Comparison of ENCODE assay signal across 25 cellular contexts in genomic region chr18:75179819-75180600, GRCh38.
"Had no signal": no experiment of that assay in that cellular context is flagged by ENCODE, and none has a peak within 500 bp of the region (broad histone marks: within the 10 kb centered on the region; RNA-seq: fewer than 3 reads in every experiment).

No MANE protein-coding gene starts in this region.

- DNase-seq: cortex of kidney; dorsolateral prefrontal cortex; effector CD8-positive, alpha-beta T cell; esophagus squamous epithelium; foreskin fibroblast; kidney; left cardiac atrium; left ventricle myocardium inferior; lower lobe of right lung; natural killer cell; nucleus accumbens; ovary; sigmoid colon; stimulated activated CD4-positive, alpha-beta T cell treated with anti-CD3 and anti-CD28 coated beads, Interleukin-2, amount 100 ng/mL, for 24 hours; stimulated activated CD4-positive, alpha-beta T cell treated with anti-CD3 and anti-CD28 coated beads, Interleukin-4, amount 100 ng/mL, for 4 hours; stimulated activated naive B cell treated with anti-CD40 and anti-IgM and Interleukin-4, amounts not matched to agents 10 μg/mL and 1 μg/mL and 100 μg/mL, for 72 hours; stimulated activated naive CD8-positive, alpha-beta T cell treated with anti-CD3 and anti-CD28 coated beads, Interleukin-15, amount 100 ng/mL, for 72 hours; testis; transverse colon had no signal

- H3K9me3 Mint-ChIP-seq: natural killer cell; neural progenitor cell; stimulated activated naive CD8-positive, alpha-beta T cell treated with anti-CD3 and anti-CD28 coated beads, Interleukin-15, amount 100 ng/mL, for 72 hours had no signal

- ATAC-seq: left cardiac atrium; lower lobe of right lung; natural killer cell; stimulated activated naive B cell treated with anti-CD40 and anti-IgM and Interleukin-4, amounts not matched to agents 10 μg/mL and 1 μg/mL and 100 μg/mL, for 72 hours; stimulated activated naive CD8-positive, alpha-beta T cell treated with anti-CD3 and anti-CD28 coated beads, Interleukin-15, amount 100 ng/mL, for 72 hours had no signal

- H3K36me3 Mint-ChIP-seq: memory B cell, natural killer cell, neural progenitor cell had no signal

- H3K27me3 ChIP-seq: esophagus squamous epithelium, neural progenitor cell, ovary, right atrium auricular region, sigmoid colon, testis, transverse colon had no signal

- H3K9me3 ChIP-seq: esophagus squamous epithelium, left ventricle myocardium inferior, lower lobe of right lung, right atrium auricular region, sigmoid colon, testis, transverse colon had no signal

- H3K27ac Mint-ChIP-seq: memory B cell; mesothelial cell of epicardium; natural killer cell; neural progenitor cell; stimulated activated naive B cell treated with anti-CD40 and anti-IgM and Interleukin-4, amounts not matched to agents 10 μg/mL and 1 μg/mL and 100 μg/mL, for 72 hours; stimulated activated naive CD8-positive, alpha-beta T cell treated with anti-CD3 and anti-CD28 coated beads, Interleukin-15, amount 100 ng/mL, for 72 hours had no signal

- FAIRE-seq: kidney had no signal

- H3K4me1 Mint-ChIP-seq: memory B cell; mesothelial cell of epicardium; neural progenitor cell; stimulated activated naive B cell treated with anti-CD40 and anti-IgM and Interleukin-4, amounts not matched to agents 10 μg/mL and 1 μg/mL and 100 μg/mL, for 72 hours; stimulated activated naive CD8-positive, alpha-beta T cell treated with anti-CD3 and anti-CD28 coated beads, Interleukin-15, amount 100 ng/mL, for 72 hours had no signal

- H3K4me1 ChIP-seq: left ventricle myocardium inferior, lower lobe of right lung, neural progenitor cell, right atrium auricular region, sigmoid colon, testis, transverse colon had no signal

- H3K4me3 Mint-ChIP-seq: memory B cell; mesothelial cell of epicardium; natural killer cell; neural progenitor cell; stimulated activated naive B cell treated with anti-CD40 and anti-IgM and Interleukin-4, amounts not matched to agents 10 μg/mL and 1 μg/mL and 100 μg/mL, for 72 hours; stimulated activated naive CD8-positive, alpha-beta T cell treated with anti-CD3 and anti-CD28 coated beads, Interleukin-15, amount 100 ng/mL, for 72 hours had no signal

- H3K27ac ChIP-seq: dorsolateral prefrontal cortex, epithelial cell of prostate, esophagus squamous epithelium, left ventricle myocardium inferior, lower lobe of right lung, neural progenitor cell, ovary, right atrium auricular region, sigmoid colon, skin epidermis, testis, transverse colon had no signal

- H3K27me3 Mint-ChIP-seq: memory B cell; stimulated activated naive CD8-positive, alpha-beta T cell treated with anti-CD3 and anti-CD28 coated beads, Interleukin-15, amount 100 ng/mL, for 72 hours had no signal

- H3K36me3 ChIP-seq: esophagus squamous epithelium, left ventricle myocardium inferior, lower lobe of right lung, neural progenitor cell, ovary, right atrium auricular region, sigmoid colon, transverse colon had no signal

- H3K4me3 ChIP-seq: dorsolateral prefrontal cortex, esophagus squamous epithelium, left ventricle myocardium inferior, lower lobe of right lung, neural progenitor cell, ovary, right atrium auricular region, sigmoid colon, skin epidermis, testis, transverse colon had no signal
